ENCODE assay signal across 10 cellular contexts in the genomic region with DNA sequence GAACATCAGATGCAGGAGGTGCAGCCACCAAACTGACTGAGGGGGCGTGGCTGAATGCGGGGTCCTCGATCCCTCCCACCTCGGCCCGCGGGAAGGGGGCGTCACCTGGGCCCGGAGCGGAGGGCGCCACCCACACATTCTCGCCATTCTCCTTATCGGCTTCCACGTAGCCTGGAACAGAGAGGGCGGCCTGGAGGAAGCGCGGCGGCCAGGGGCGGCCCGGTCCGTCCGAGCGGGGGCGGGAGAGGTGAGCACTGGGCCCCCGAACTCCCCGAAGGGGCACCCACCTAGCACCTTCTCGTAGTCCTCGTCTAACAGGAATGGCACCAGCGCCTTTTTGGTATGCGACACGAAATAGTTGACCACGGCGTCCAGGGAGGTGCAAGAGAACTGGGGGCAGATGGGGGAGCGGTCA. TPM values are rescaled to one million over a fixed set of nuclear protein-coding genes. Genes with fewer than 3 reads are reported as not detected.
DNase-seq lines count a peak whose midpoint lies in the region; ATAC-seq and TF ChIP-seq lines count a peak whose summit lies in the region.
"Had no signal": no experiment of that assay in that cellular context is flagged by ENCODE, and none has a peak within 500 bp of the region (broad histone marks: within the 10 kb centered on the region; RNA-seq: fewer than 3 reads in every experiment).

No MANE protein-coding gene starts in this region.

- H3K9me2 ChIP-seq in GM23338 (ENCODE audit: insufficient read depth) (no peaks in the 10 kb centered on the region), SK-N-SH (no peaks in the 10 kb centered on the region)

- H3K27ac Mint-ChIP-seq in GM23338 = peak overlapping the region; percentile 96
- H3K27ac Mint-ChIP-seq in effector memory CD8-positive, alpha-beta T cell = no peak overlapping the region

- H3K9me3 ChIP-seq in SK-N-SH (no peaks in the 10 kb centered on the region), osteoblast (ENCODE audit: low read depth, low read length) (no peaks in the 10 kb centered on the region)

- peak; percentile 94 for DNase-seq in GM23338 (ENCODE audit: low spot score)
- DNase-seq in SK-N-SH = peak; percentile 75
- no peak for DNase-seq in effector memory CD8-positive, alpha-beta T cell
- no peak for DNase-seq in osteoblast (ENCODE audit: insufficient read length, low spot score, missing footprints)
- DNase-seq in SHP77 (lab: John Stamatoyannopoulos, UW) = no peak
- DNase-seq: GOT3, NCI-H510A had no signal

- H3K27ac ChIP-seq in GM23338 (ENCODE audit: low read depth) (peak overlapping the region; percentile 84; the same call in 1 of the 2 replicates), SK-N-SH (ENCODE audit: low read depth in 2 of 2, low read length in 1 of 2) (peak overlapping the region in 1 of 2 experiments; percentile 67; a peak in 1 of 4 replicates), osteoblast (ENCODE audit: low read depth, low read length) (no peak overlapping the region)

- H3K9ac ChIP-seq in SK-N-SH = no peak overlapping the region

- ATAC-seq in GM23338 (peak; percentile 24), GM21576 (IDR thresholded peaks at IDR 0.05; ENCODE audit: unreplicated experiment) (no peak), GM18858 (IDR thresholded peaks at IDR 0.05; ENCODE audit: unreplicated experiment) (no peak)
- no peak for ATAC-seq in effector memory CD8-positive, alpha-beta T cell (replicated peaks)

- H3K4me1 ChIP-seq in GM23338 (ENCODE audit: insufficient read depth) = peaks cover 3% of the 10 kb centered on the region; the same call in 1 of the 2 replicates
- peaks cover 0 to 16% of the 10 kb centered on the region in 2 experiments; a peak in 2 of 4 replicates for H3K4me1 ChIP-seq in SK-N-SH (ENCODE audit: control insufficient read depth in 1 of 2, insufficient read depth in 2 of 2, low read depth in 1 of 2, low read length in 1 of 2)
- H3K4me1 ChIP-seq in osteoblast (ENCODE audit: insufficient read depth, low read length) = peaks cover 5% of the 10 kb centered on the region

- H3K79me2 ChIP-seq in GM23338 (replicated peaks; ENCODE audit: insufficient read depth) (no peaks in the 10 kb centered on the region), SK-N-SH (ENCODE audit: insufficient read depth) (peaks cover 7% of the 10 kb centered on the region; the same call in 1 of the 2 replicates), osteoblast (ENCODE audit: insufficient read depth, low read length) (no peaks in the 10 kb centered on the region)

- no peak for TF ChIP-seq CTCF in GM23338 (conservative IDR thresholded peaks at IDR 0.05; ENCODE audit: low read depth in 2 of 2)
- no peak for TF ChIP-seq CTCF in SK-N-SH (IDR thresholded peaks at IDR 0.05)
- TF ChIP-seq CTCF in osteoblast (IDR thresholded peaks at IDR 0.05; ENCODE audit: extremely low read depth, low read depth, low read length) = no peak

- POLR2A ChIA-PET in SK-N-SH (lab: Yijun Ruan, JAX) = no interaction called here

- H3K27me3 ChIP-seq in GM23338 (ENCODE audit: insufficient read depth) = no peaks in the 10 kb centered on the region
- no peaks in the 10 kb centered on the region for H3K27me3 ChIP-seq in SK-N-SH (ENCODE audit: insufficient read depth)
- peaks cover 10% of the 10 kb centered on the region for H3K27me3 ChIP-seq in osteoblast (ENCODE audit: insufficient read depth, low read length)

- H3K36me3 ChIP-seq in GM23338 (ENCODE audit: insufficient read depth) (no peaks in the 10 kb centered on the region), SK-N-SH (replicated peaks in 1 of 2; ENCODE audit: control insufficient read depth in 1 of 2, insufficient read depth in 2 of 2, low read length in 1 of 2) (no peaks in the 10 kb centered on the region), osteoblast (ENCODE audit: insufficient read depth, low read length) (no peaks in the 10 kb centered on the region)

- H3K4me3 ChIP-seq in GM23338 (peak overlapping the region; percentile 77), SK-N-SH (ENCODE audit: low read depth in 2 of 2, low read length in 1 of 2) (peak overlapping the region; percentile 54 to 83), osteoblast (ENCODE audit: insufficient read depth, low read length) (no peak overlapping the region)

- peaks cover 18% of the 10 kb centered on the region for H3K4me1 Mint-ChIP-seq in GM23338
- peaks cover 18 to 19% of the 10 kb centered on the region in 2 donors for H3K4me1 Mint-ChIP-seq in effector memory CD8-positive, alpha-beta T cell (ENCODE audit: low read depth in 2 of 2)

- H3K4me2 ChIP-seq in GM23338 (peak overlapping the region; percentile 95), SK-N-SH (peak overlapping the region; percentile 81), osteoblast (ENCODE audit: insufficient read depth, low read length) (peak overlapping the region; percentile 72)

- H3K4me3 Mint-ChIP-seq in GM23338 = peak overlapping the region; percentile 82
- peak overlapping the region; percentile 77 to 79 for H3K4me3 Mint-ChIP-seq in effector memory CD8-positive, alpha-beta T cell

- no peaks in the 10 kb centered on the region for H3K9me3 Mint-ChIP-seq in GM23338
- no peaks in the 10 kb centered on the region for H3K9me3 Mint-ChIP-seq in effector memory CD8-positive, alpha-beta T cell

- H4K20me1 ChIP-seq in GM23338 (replicated peaks; ENCODE audit: insufficient read depth) (no peaks in the 10 kb centered on the region; the same call in 1 of the 2 replicates), SK-N-SH (ENCODE audit: insufficient read depth) (no peaks in the 10 kb centered on the region), osteoblast (ENCODE audit: insufficient read depth, low read length) (no peaks in the 10 kb centered on the region)

- H3F3A ChIP-seq in GM23338 (replicated peaks; ENCODE audit: low read depth) = peaks cover 6% of the 10 kb centered on the region; the same call in 1 of the 2 replicates
- peaks cover 6% of the 10 kb centered on the region for H3F3A ChIP-seq in SK-N-SH (replicated peaks; ENCODE audit: insufficient read depth)

- peak overlapping the region; percentile 97 for H2AFZ ChIP-seq in GM23338
- peak overlapping the region; percentile 91 for H2AFZ ChIP-seq in SK-N-SH (ENCODE audit: low read depth)
- no peak overlapping the region for H2AFZ ChIP-seq in osteoblast (ENCODE audit: low read length)

- no peak for TF ChIP-seq RAD21 in SK-N-SH (IDR thresholded peaks at IDR 0.05; ENCODE audit: low read length)

- peaks cover 30% of the 10 kb centered on the region for H3K27me3 Mint-ChIP-seq in GM23338 (ENCODE audit: insufficient read depth, low read depth, poor library complexity)
- H3K27me3 Mint-ChIP-seq in effector memory CD8-positive, alpha-beta T cell = no peaks in the 10 kb centered on the region

- CTCF ChIA-PET in SK-N-SH (lab: Yijun Ruan, JAX) = interaction anchor here (1.2 kb wide), 1 partner anchor 26 kb away, joined by 4 read pairs; no protein-coding TSS in a partner anchor

- 16% methylated on average over 14 of the region's 33 CpGs for WGBS in SK-N-SH (ENCODE audit: low lambda C conversion rate)

- no peak for TF ChIP-seq EP300 in SK-N-SH (IDR thresholded peaks at IDR 0.05; ENCODE audit: borderline replicate concordance in 1 of 2, low read depth in 1 of 2, low read length in 1 of 2)

- peaks cover 20% of the 10 kb centered on the region for H3K36me3 Mint-ChIP-seq in GM23338 (ENCODE audit: low read depth)
- peaks cover 21% of the 10 kb centered on the region for H3K36me3 Mint-ChIP-seq in effector memory CD8-positive, alpha-beta T cell (ENCODE audit: insufficient read depth)

TF ChIP-seq in GM23338, 12 proteins besides CTCF, POLR2A, EP300 and RAD21 (continues in another document):
- peak; percentile 50 for TF ChIP-seq POLR2AphosphoS5 (IDR thresholded peaks at IDR 0.05; ENCODE audit: low read depth)

TF ChIP-seq in SK-N-SH, 30 proteins besides CTCF, POLR2A, EP300 and RAD21:
- TF ChIP-seq FOXJ3 (CRISPR knock-in tag; IDR thresholded peaks at IDR 0.05) (no peak), TEAD4 (IDR thresholded peaks at IDR 0.05; ENCODE audit: borderline replicate concordance, insufficient read depth) (no peak), RXRA (IDR thresholded peaks at IDR 0.05; ENCODE audit: borderline replicate concordance, low read depth) (no peak), MEF2A (IDR thresholded peaks at IDR 0.05; ENCODE audit: borderline replicate concordance, low read depth) (no peak)

RNA-seq across cellular contexts. Expression of gene STAP2, which starts 11.8 kb away (rescaled TPM):
- total RNA-seq in GM23338 (2014; rRNA removed; shearing (Covaris generic)) = 9.2 and 15.1 TPM in 2 replicates
- polyA plus RNA-seq in GM23338 (2016; fragmentation: Nextera tagmentation; extraction: Ambion mirVana) (20.7 and 21.7 TPM in 2 replicates), SK-N-SH (2012; rRNA removed) (6.0 and 7.6 TPM in 2 replicates)
- polyA plus RNA-seq in SK-N-SH (2012; cell fraction: cytosol; rRNA removed) = 2.8 and 2.9 TPM in 2 replicates
- 5.6 and 6.1 TPM in 2 replicates for polyA plus RNA-seq in SK-N-SH (2012; cell fraction: nucleus; rRNA removed)
- 2.4 and 2.5 TPM in 2 replicates for total RNA-seq in osteoblast

RNA-seq across cellular contexts. Expression of gene MPND, which starts 16.5 kb away (rescaled TPM):
- 9.1 and 15.6 TPM in 2 replicates for total RNA-seq in GM23338 (2014; rRNA removed; shearing (Covaris generic))
- polyA plus RNA-seq in GM23338 (2016; fragmentation: Nextera tagmentation; extraction: Ambion mirVana) (11.8 and 22.5 TPM in 2 replicates), SK-N-SH (2012; rRNA removed) (18.7 and 21.3 TPM in 2 replicates)
- 9.7 and 14.7 TPM in 2 replicates for polyA plus RNA-seq in SK-N-SH (2012; cell fraction: cytosol; rRNA removed)
- polyA plus RNA-seq in SK-N-SH (2012; cell fraction: nucleus; rRNA removed) = 23.4 and 26.0 TPM in 2 replicates
- 6.8 and 6.9 TPM in 2 replicates for total RNA-seq in osteoblast

RNA-seq across cellular contexts. Expression of gene FSD1, which starts 22.4 kb away (rescaled TPM):
- total RNA-seq in GM23338 (2014; rRNA removed; shearing (Covaris generic)) = 54.0 and 82.9 TPM in 2 replicates
- 50.7 and 52.1 TPM in 2 replicates for polyA plus RNA-seq in GM23338 (2016; fragmentation: Nextera tagmentation; extraction: Ambion mirVana)
- polyA plus RNA-seq in SK-N-SH (2012; rRNA removed) = 46.7 and 49.0 TPM in 2 replicates
- polyA plus RNA-seq in SK-N-SH (2012; cell fraction: cytosol; rRNA removed) = 18.6 and 33.9 TPM in 2 replicates
- 90.3 and 101 TPM in 2 replicates for polyA plus RNA-seq in SK-N-SH (2012; cell fraction: nucleus; rRNA removed)
- 0.29 and 1.1 TPM in 2 replicates for total RNA-seq in osteoblast
- total RNA-seq: left ventricle myocardium superior had no signal

RNA-seq across cellular contexts. Expression of gene TMIGD2, which starts 24.7 kb away (rescaled TPM):
- 0.76 and 0.93 TPM in 2 replicates for total RNA-seq in GM23338 (2014; rRNA removed; shearing (Covaris generic))
- 0.24 and 0.79 TPM in 2 replicates for polyA plus RNA-seq in GM23338 (2016; fragmentation: Nextera tagmentation; extraction: Ambion mirVana)
- polyA plus RNA-seq in SK-N-SH (2012; rRNA removed) = 0.06 TPM in 1 of 2 replicates, not detected in the other
- polyA plus RNA-seq in SK-N-SH (2012; cell fraction: cytosol; rRNA removed) = 0.03 and 0.21 TPM in 2 replicates
- not detected in 2 replicates for polyA plus RNA-seq in SK-N-SH (2012; cell fraction: nucleus; rRNA removed)
- not detected in 2 replicates for total RNA-seq in osteoblast
- total RNA-seq: left ventricle myocardium superior had no signal

RNA-seq across cellular contexts. Expression of gene SHD, which starts 47.8 kb away (rescaled TPM):
- total RNA-seq in GM23338 (2014; rRNA removed; shearing (Covaris generic)) = 1.8 and 7.5 TPM in 2 replicates
- polyA plus RNA-seq in GM23338 (2016; fragmentation: Nextera tagmentation; extraction: Ambion mirVana) (6.4 and 8.0 TPM in 2 replicates), SK-N-SH (2012; rRNA removed) (3.1 and 6.9 TPM in 2 replicates)
- 3.0 and 7.6 TPM in 2 replicates for polyA plus RNA-seq in SK-N-SH (2012; cell fraction: cytosol; rRNA removed)
- polyA plus RNA-seq in SK-N-SH (2012; cell fraction: nucleus; rRNA removed) = 8.5 and 32.8 TPM in 2 replicates
- total RNA-seq in osteoblast = not detected in 2 replicates
- total RNA-seq: left ventricle myocardium superior had no signal

Comparison
In these comparisons a context has a peak if more than half of its experiments do, and no peak if none do; other contexts are left out.
1. DNase-seq: peak in GM23338 (single experiment) and SK-N-SH (single experiment); none in effector memory CD8-positive, alpha-beta T cell (0 of 3), osteoblast (single experiment) and SHP77 (0 of 2).
2. RNA of gene FSD1, which starts 22.4 kb away (total RNA-seq): 54.0 to 82.9 TPM in GM23338; 0.29 to 1.1 TPM in osteoblast; every median in the first group is over 10 times any median in the second.
3. Peak in every context shown above with its lines, with median percentiles within 50 percentile points of each other: H3K4me2 ChIP-seq.